ENCODE assay signal across 19 cellular contexts in the genomic region with DNA sequence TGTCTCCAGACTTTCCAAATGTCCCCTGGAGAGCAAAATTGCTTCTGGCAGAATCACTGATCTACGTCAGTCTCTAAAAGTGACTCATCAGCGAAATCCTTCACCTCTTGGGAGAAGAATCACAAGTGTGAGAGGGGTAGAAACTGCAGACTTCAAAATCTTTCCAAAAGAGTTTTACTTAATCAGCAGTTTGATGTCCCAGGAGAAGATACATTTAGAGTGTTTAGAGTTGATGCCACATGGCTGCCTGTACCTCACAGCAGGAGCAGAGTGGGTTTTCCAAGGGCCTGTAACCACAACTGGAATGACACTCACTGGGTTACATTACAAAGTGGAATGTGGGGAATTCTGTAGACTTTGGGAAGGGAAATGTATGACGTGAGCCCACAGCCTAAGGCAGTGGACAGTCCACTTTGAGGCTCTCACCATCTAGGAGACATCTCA. TPM values are rescaled to one million over a fixed set of nuclear protein-coding genes. Genes with fewer than 3 reads are reported as not detected.
DNase-seq lines count a peak whose midpoint lies in the region; ATAC-seq and TF ChIP-seq lines count a peak whose summit lies in the region.
"Had no signal": no experiment of that assay in that cellular context is flagged by ENCODE, and none has a peak within 500 bp of the region (broad histone marks: within the 10 kb centered on the region; RNA-seq: fewer than 3 reads in every experiment).

No MANE protein-coding gene starts in this region.

- no peak for TF ChIP-seq CTCF in MCF 10A (IDR thresholded peaks at IDR 0.05; ENCODE audit: unreplicated experiment)
- no peak for TF ChIP-seq CTCF in breast epithelium (IDR thresholded peaks at IDR 0.05)

- peak; percentile 28 for DNase-seq in MCF 10A (ENCODE audit: unreplicated experiment)
- no peak for DNase-seq in breast epithelium (ENCODE audit: low spot score in 2 of 2)
- DNase-seq in RPMI7951 (ENCODE audit: low read depth), result peak; percentile 68
- peak; percentile 10 for DNase-seq in fibroblast of gingiva (ENCODE audit: low read depth)
- peak; percentile 8 for DNase-seq in ureter (ENCODE audit: low spot score)
- no peak for DNase-seq in left ventricle myocardium superior
- DNase-seq in activated CD4-positive, alpha-beta T cell treated with anti-CD3 and anti-CD28 coated beads for 48 hours, result no peak
- DNase-seq: activated gamma-delta T cell treated with Interleukin-2 at 50 U/mL for 16 hours; dorsolateral prefrontal cortex; NCI-H1105; stimulated activated CD4-positive, alpha-beta T cell treated with anti-CD3 and anti-CD28 coated beads, Interleukin-1b, Interleukin-23, amount 100 ng/mL, for 48 hours; testis had no signal

- no peak overlapping the region for H3K4me3 Mint-ChIP-seq in MCF 10A (ENCODE audit: unreplicated experiment)

- CTCF ChIA-PET in MCF 10A (lab: Yijun Ruan, JAX), result interaction anchor here (1.0 to 1.3 kb wide), 3 partner anchors 11 to 60 kb away, joined by 3 to 4 read pairs (median 3); partner anchors contain the start of gene CEACAM7

- H3K36me3 Mint-ChIP-seq in MCF 10A (ENCODE audit: insufficient read depth, unreplicated experiment), result no peaks in the 10 kb centered on the region

- no peak for ATAC-seq in left ventricle myocardium superior
- no peak for ATAC-seq in HG03097 (IDR thresholded peaks at IDR 0.05; ENCODE audit: low FRiP score, unreplicated experiment)
- ATAC-seq: body of pancreas had no signal

- no peaks in the 10 kb centered on the region for H3K9me3 Mint-ChIP-seq in MCF 10A (ENCODE audit: unreplicated experiment)

- no peak overlapping the region for H3K4me3 ChIP-seq in breast epithelium
- H3K4me3 ChIP-seq: body of pancreas, dorsolateral prefrontal cortex, lung, testis had no signal

- no peaks in the 10 kb centered on the region for H3K9me3 ChIP-seq in breast epithelium
- H3K9me3 ChIP-seq: body of pancreas, testis had no signal

- no peaks in the 10 kb centered on the region for H3K36me3 ChIP-seq in breast epithelium

- peaks cover 74% of the 10 kb centered on the region for H3K27me3 Mint-ChIP-seq in MCF 10A (ENCODE audit: insufficient read depth, unreplicated experiment)

- H3K4me1 Mint-ChIP-seq in MCF 10A (ENCODE audit: insufficient read depth, unreplicated experiment), result no peaks in the 10 kb centered on the region

- no peak overlapping the region for H3K27ac Mint-ChIP-seq in MCF 10A (ENCODE audit: low read depth, unreplicated experiment)

- H3K4me1 ChIP-seq in breast epithelium, result no peaks in the 10 kb centered on the region
- H3K4me1 ChIP-seq: testis had no signal

- POLR2A ChIA-PET in MCF 10A (lab: Yijun Ruan, JAX), result no interaction called here

- H3K27ac ChIP-seq in breast epithelium, result no peak overlapping the region
- H3K27ac ChIP-seq: dorsolateral prefrontal cortex, testis, VCaP had no signal

- H3K27me3 ChIP-seq in breast epithelium, result peaks cover 0 to 36% of the 10 kb centered on the region in 2 donors
- H3K27me3 ChIP-seq: body of pancreas, testis had no signal

- BruUV-seq in MCF 10A (replicated peaks; lab: Mats Ljungman, UMichigan), result no TSS peak

- no peak for TF ChIP-seq POLR2A in breast epithelium (IDR thresholded peaks at IDR 0.05)

- intact Hi-C loops in MCF 10A (cut with micrococcal nuclease) (no loop called here), breast epithelium (cut with DNase I; ENCODE audit: low total_unique reads) (no loop called here), left ventricle myocardium superior (cut with micrococcal nuclease) (no loop called here)

RNA-seq across cellular contexts. Expression of gene CEACAM5, which starts 6.2 kb away (rescaled TPM):
- total RNA-seq in MCF 10A (2022) (not detected in 2 replicates), breast epithelium (10 to 100 TPM in 1 of 3 donors, not detected in 2; 27.2 TPM), ureter (0.36 TPM), left ventricle myocardium superior (not detected)
- total RNA-seq in RPMI7951 (2014; rRNA removed; shearing (Covaris generic)), result not detected in 2 replicates
- total RNA-seq: activated CD8-positive, alpha-beta memory T cell treated with anti-CD3 and anti-CD28 coated beads for 36 hours; dorsolateral prefrontal cortex; G401; OCI-LY7 had no signal

RNA-seq across cellular contexts. Expression of gene CEACAM7, which starts 14.2 kb away (rescaled TPM):
- total RNA-seq in MCF 10A (2022) (not detected in 2 replicates), breast epithelium (10 to 100 TPM in 1 of 3 donors, under 1 TPM in 1, not detected in 1; 0.15 to 25.2 TPM), ureter (0.36 TPM), left ventricle myocardium superior (not detected)
- not detected in 2 replicates for total RNA-seq in RPMI7951 (2014; rRNA removed; shearing (Covaris generic))
- total RNA-seq: activated CD8-positive, alpha-beta memory T cell treated with anti-CD3 and anti-CD28 coated beads for 36 hours; dorsolateral prefrontal cortex; G401; OCI-LY7 had no signal

RNA-seq across cellular contexts. Expression of gene CEACAM6, which starts 53.1 kb away (rescaled TPM):
- not detected in 2 replicates for total RNA-seq in MCF 10A (2022)
- 1 to 10 TPM in 2 of 3 donors, not detected in 1; 1.0 to 6.9 TPM for total RNA-seq in breast epithelium
- not detected in 2 replicates for total RNA-seq in RPMI7951 (2014; rRNA removed; shearing (Covaris generic))
- 0.86 TPM for total RNA-seq in ureter
- total RNA-seq in left ventricle myocardium superior, result not detected
- total RNA-seq: activated CD8-positive, alpha-beta memory T cell treated with anti-CD3 and anti-CD28 coated beads for 36 hours; G401; OCI-LY7 had no signal

Comparison
In these comparisons a context has a peak if more than half of its experiments do, and no peak if none do; other contexts are left out.
1. DNase-seq: peak in MCF 10A (single experiment), RPMI7951 (single experiment), fibroblast of gingiva (single experiment) and ureter (single experiment); none in breast epithelium (0 of 2), left ventricle myocardium superior (single experiment) and activated CD4-positive, alpha-beta T cell treated with anti-CD3 and anti-CD28 coated beads for 48 hours (single experiment).